ENCODE assay signal across 8 cellular contexts in the genomic region with DNA sequence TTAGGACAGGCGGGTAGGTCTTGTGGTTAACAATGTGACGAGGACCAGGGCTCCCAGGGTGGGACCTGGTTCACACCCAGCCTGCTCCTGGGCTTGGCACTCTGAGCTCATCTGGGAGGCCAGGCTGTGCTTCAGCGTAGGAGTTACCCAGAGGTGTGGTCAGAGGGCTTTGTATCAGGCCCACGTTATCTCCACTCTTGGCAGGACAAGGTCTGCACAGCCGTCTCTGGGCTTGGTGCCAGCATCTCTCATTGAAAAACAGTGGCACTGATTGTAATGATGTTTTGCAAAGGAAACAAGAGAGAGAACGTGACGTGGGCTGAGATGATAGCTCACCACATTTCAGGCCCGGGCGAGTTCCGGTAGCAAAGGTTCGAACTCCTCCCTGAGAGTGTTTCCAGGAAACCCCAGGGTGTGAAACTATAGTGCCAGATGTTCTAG.
DNase-seq lines count a peak whose midpoint lies in the region; ATAC-seq and TF ChIP-seq lines count a peak whose summit lies in the region.

No MANE protein-coding gene starts in this region.

- H3K4me3 ChIP-seq in fibroblast of the aortic adventitia (ENCODE audit: low read depth, low read length) (no peak overlapping the region), gastrocnemius medialis (no peak overlapping the region)

- H3K4me3 Mint-ChIP-seq in CD4-positive, alpha-beta T cell, result peak overlapping the region; percentile 9
- peak overlapping the region; percentile 31 to 41 for H3K4me3 Mint-ChIP-seq in activated T-cell treated with anti-CD3 and anti-CD28 coated beads, Interleukin-2, amount 50 U/mL, for 72 hours

- intact Hi-C loops in CD4-positive, alpha-beta T cell (cut with DNase I, micrococcal nuclease), result no loop called here
- intact Hi-C loops in gastrocnemius medialis (cut with DNase I; ENCODE audit: low total_unique reads), result no loop called here

- in situ Hi-C loops in gastrocnemius medialis (cut with MboI; ENCODE audit: low sequenced_read_pairs in 4 of 4), result no loop called here

- H3K4me1 Mint-ChIP-seq in CD4-positive, alpha-beta T cell (ENCODE audit: low read depth), result peaks cover 31% of the 10 kb centered on the region
- peaks cover 50% of the 10 kb centered on the region for H3K4me1 Mint-ChIP-seq in activated T-cell treated with anti-CD3 and anti-CD28 coated beads, Interleukin-2, amount 50 U/mL, for 72 hours (ENCODE audit: low read depth)

- peaks cover 5% of the 10 kb centered on the region for H3K9me3 Mint-ChIP-seq in CD4-positive, alpha-beta T cell
- peaks cover 7 to 16% of the 10 kb centered on the region in 2 donors for H3K9me3 Mint-ChIP-seq in activated T-cell treated with anti-CD3 and anti-CD28 coated beads, Interleukin-2, amount 50 U/mL, for 72 hours

- POLR2A ChIA-PET in CD4-positive, alpha-beta T cell (lab: Charles Lee), result interaction anchor here (0.5 to 1.7 kb wide), 3 partner anchors 11 to 1462 kb away, joined by 3 to 8 read pairs (median 6); partner anchors contain the start of genes AP5M1, EXOC5 and PELI2

- TF ChIP-seq POLR2A in gastrocnemius medialis (IDR thresholded peaks at IDR 0.05), result no peak

- H3K4me1 ChIP-seq in gastrocnemius medialis, result peaks cover 0 to 4% of the 10 kb centered on the region in 2 donors

- H3K9me3 ChIP-seq in CD4-positive, alpha-beta T cell (ENCODE audit: control insufficient read depth, low read length), result no peaks in the 10 kb centered on the region
- H3K9me3 ChIP-seq in gastrocnemius medialis, result no peaks in the 10 kb centered on the region

- DNase-seq in CD4-positive, alpha-beta T cell, result peak; percentile 56 to 85 (median 72)
- DNase-seq in NCI-H774 (lab: John Stamatoyannopoulos, UW), result peak; percentile 54
- peak; percentile 75 to 76 for DNase-seq in activated T-cell treated with anti-CD3 and anti-CD28 coated beads, Interleukin-2, amount 50 U/mL, for 72 hours
- peak; percentile 97 for DNase-seq in fibroblast of the aortic adventitia (ENCODE audit: low read depth)
- peak; percentile 32 to 52 for DNase-seq in gastrocnemius medialis
- DNase-seq in hippocampal formation (lab: John Stamatoyannopoulos, UW), result no peak
- no peak for DNase-seq in NCI-H1694 (lab: John Stamatoyannopoulos, UW)

- CTCF ChIA-PET in CD4-positive, alpha-beta T cell (lab: Charles Lee), result no interaction called here

- H3K27me3 ChIP-seq in CD4-positive, alpha-beta T cell (ENCODE audit: control insufficient read depth, insufficient read depth, low read length), result no peaks in the 10 kb centered on the region
- H3K27me3 ChIP-seq in gastrocnemius medialis, result no peaks in the 10 kb centered on the region

- peak overlapping the region; percentile 78 for H3K27ac Mint-ChIP-seq in CD4-positive, alpha-beta T cell
- peak overlapping the region; percentile 87 for H3K27ac Mint-ChIP-seq in activated T-cell treated with anti-CD3 and anti-CD28 coated beads, Interleukin-2, amount 50 U/mL, for 72 hours

- no peaks in the 10 kb centered on the region for H3K36me3 Mint-ChIP-seq in CD4-positive, alpha-beta T cell (ENCODE audit: low read depth)
- peaks cover 22 to 24% of the 10 kb centered on the region in 2 donors for H3K36me3 Mint-ChIP-seq in activated T-cell treated with anti-CD3 and anti-CD28 coated beads, Interleukin-2, amount 50 U/mL, for 72 hours (ENCODE audit: insufficient read depth in 2 of 2)

- no peaks in the 10 kb centered on the region for H3K36me3 ChIP-seq in gastrocnemius medialis

- no peak for TF ChIP-seq CTCF in CD4-positive, alpha-beta T cell (IDR thresholded peaks at IDR 0.05)
- TF ChIP-seq CTCF in fibroblast of the aortic adventitia (IDR thresholded peaks at IDR 0.05; ENCODE audit: insufficient read depth, low read length) (no peak), gastrocnemius medialis (IDR thresholded peaks at IDR 0.05 in 4 of 5, conservative IDR thresholded peaks at IDR 0.05 in 1 of 5) (no peak)

- no peaks in the 10 kb centered on the region for H3K27me3 Mint-ChIP-seq in CD4-positive, alpha-beta T cell
- H3K27me3 Mint-ChIP-seq in activated T-cell treated with anti-CD3 and anti-CD28 coated beads, Interleukin-2, amount 50 U/mL, for 72 hours (ENCODE audit: low read depth), result peaks cover 5% of the 10 kb centered on the region

- peak; percentile 82 for ATAC-seq in CD4-positive, alpha-beta T cell (ENCODE audit: poor library complexity)
- ATAC-seq in HG02759 (IDR thresholded peaks at IDR 0.05; ENCODE audit: unreplicated experiment) (peak; percentile 69), gastrocnemius medialis (peak; percentile 77 to 81)
- ATAC-seq in activated T-cell treated with anti-CD3 and anti-CD28 coated beads, Interleukin-2, amount 50 U/mL, for 72 hours (replicated peaks in 1 of 2), result peak; percentile 75 to 77

- no peak overlapping the region for H3K27ac ChIP-seq in CD4-positive, alpha-beta T cell (ENCODE audit: low read depth, low read length)
- peak overlapping the region in 2 of 4 donors; percentile 28 to 68 for H3K27ac ChIP-seq in gastrocnemius medialis

Comparison
In these comparisons a context has a peak if more than half of its experiments do, and no peak if none do; other contexts are left out.
1. DNase-seq: peak in CD4-positive, alpha-beta T cell (10 of 10), NCI-H774 (single experiment), activated T-cell treated with anti-CD3 and anti-CD28 coated beads, Interleukin-2, amount 50 U/mL, for 72 hours (2 of 2), fibroblast of the aortic adventitia (single experiment) and gastrocnemius medialis (2 of 2); none in hippocampal formation (0 of 2) and NCI-H1694 (single experiment).
2. Peak in every context shown above with its lines, with median percentiles within 50 percentile points of each other: ATAC-seq.